In the genomic region with DNA sequence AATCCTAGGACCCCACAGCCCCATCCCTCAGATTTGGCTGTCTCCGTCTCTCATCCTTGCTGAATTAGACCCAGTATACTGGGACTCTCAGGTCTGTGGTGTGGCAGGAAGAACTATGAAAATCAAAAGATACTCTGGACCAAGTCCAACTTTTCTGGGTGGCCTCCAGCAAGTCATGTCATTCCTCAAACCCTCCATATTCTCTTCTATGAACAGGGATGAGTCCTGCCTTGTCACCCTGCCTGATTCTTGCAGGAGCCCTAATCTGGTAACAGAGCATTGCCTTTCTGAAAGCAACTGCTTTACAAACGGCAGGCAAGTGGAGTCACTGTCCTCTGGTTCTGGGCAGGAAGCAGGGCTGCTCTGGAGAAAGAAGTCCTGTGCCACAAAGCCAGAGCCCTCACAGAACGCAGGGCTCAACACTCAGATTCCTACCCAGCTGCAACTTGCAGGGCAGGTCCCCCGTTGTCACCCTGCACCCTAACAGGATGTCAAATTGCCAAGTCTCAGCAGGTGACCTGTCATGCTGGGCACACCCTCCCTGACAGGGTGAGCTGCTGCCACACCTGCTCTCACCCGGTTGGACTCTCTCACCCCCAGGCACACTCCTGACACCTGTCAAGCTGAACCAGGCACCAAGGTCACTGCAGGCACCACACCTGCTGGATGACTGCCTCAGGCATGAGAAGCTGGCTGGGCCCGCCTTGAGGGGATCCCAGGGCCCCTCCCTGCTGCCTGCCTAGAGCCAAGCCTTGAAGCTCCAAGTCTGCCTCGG, we compare ENCODE assay signal across 10 cellular contexts.
DNase-seq lines count a peak whose midpoint lies in the region; ATAC-seq and TF ChIP-seq lines count a peak whose summit lies in the region.
"Had no signal": no experiment of that assay in that cellular context is flagged by ENCODE, and none has a peak within 500 bp of the region (broad histone marks: within the 10 kb centered on the region; RNA-seq: fewer than 3 reads in every experiment).

No MANE protein-coding gene starts in this region.

- ATAC-seq in left colon, result peak; percentile 95
- ATAC-seq in T-helper 17 cell, result no peak
- ATAC-seq in GM21723 (IDR thresholded peaks at IDR 0.05; ENCODE audit: unreplicated experiment), result no peak
- ATAC-seq: activated T-helper 17 cell treated with anti-CD3 and anti-CD28 coated beads, Interleukin-2, amount 50 U/mL, for 72 hours had no signal

- CTCF ChIA-PET in HEK293 (lab: Yijun Ruan, JAX), result interaction anchor here (0.5 to 0.9 kb wide), 2 partner anchors 18 to 1869 kb away, joined by 3 to 4 read pairs; no protein-coding TSS in a partner anchor

- no peak overlapping the region for H3K4me3 ChIP-seq in HEK293 (ENCODE audit: low read depth, low read length)

- no peak for TF ChIP-seq CTCF in HEK293 (tag by site-specific recombination; IDR thresholded peaks at IDR 0.05)

- no peaks in the 10 kb centered on the region for H3K36me3 Mint-ChIP-seq in T-helper 17 cell (ENCODE audit: low read depth)

- POLR2A ChIA-PET in HEK293 (lab: Yijun Ruan, JAX), result no interaction called here

- H3K27ac ChIP-seq in HEK293 (ENCODE audit: extremely low read depth, low read depth, low read length), result no peak overlapping the region

- H3K4me1 ChIP-seq in HEK293 (ENCODE audit: control insufficient read depth, insufficient read depth, low read length), result peaks cover 4% of the 10 kb centered on the region

- intact Hi-C loops in left colon (cut with DNase I, micrococcal nuclease), result no loop called here

- no peak overlapping the region for H3K4me3 Mint-ChIP-seq in T-helper 17 cell
- H3K4me3 Mint-ChIP-seq: activated T-helper 17 cell treated with anti-CD3 and anti-CD28 coated beads, Interleukin-2, amount 50 U/mL, for 72 hours; central memory CD8-positive, alpha-beta T cell had no signal

- no peak overlapping the region for H3K27ac Mint-ChIP-seq in T-helper 17 cell
- H3K27ac Mint-ChIP-seq: activated T-helper 17 cell treated with anti-CD3 and anti-CD28 coated beads, Interleukin-2, amount 50 U/mL, for 72 hours had no signal

- DNase-seq in COR-L47 (lab: John Stamatoyannopoulos, UW), result peak; percentile 75
- peak; percentile 95 for DNase-seq in NCI-H774 (lab: John Stamatoyannopoulos, UW)
- DNase-seq in left colon, result peak; percentile 75 to 89
- DNase-seq in T-helper 17 cell, result no peak
- DNase-seq in ureter (ENCODE audit: low spot score), result no peak
- no peak for DNase-seq in MV-4-11 (lab: John Stamatoyannopoulos, UW)

- no peaks in the 10 kb centered on the region for H3K36me3 ChIP-seq in HEK293 (ENCODE audit: control insufficient read depth in 2 of 2, insufficient read depth in 1 of 2, low read length in 2 of 2)

- H3K9me3 ChIP-seq in HEK293 (ENCODE audit: control insufficient read depth, insufficient read depth, low read depth, low read length) (no peaks in the 10 kb centered on the region), T-helper 17 cell (ENCODE audit: control insufficient read depth, low read length, poor library complexity, severe bottlenecking) (no peaks in the 10 kb centered on the region)

- no peaks in the 10 kb centered on the region for H3K4me1 Mint-ChIP-seq in T-helper 17 cell
- H3K4me1 Mint-ChIP-seq: activated T-helper 17 cell treated with anti-CD3 and anti-CD28 coated beads, Interleukin-2, amount 50 U/mL, for 72 hours; central memory CD8-positive, alpha-beta T cell had no signal

- peaks cover 23% of the 10 kb centered on the region for H3K27me3 Mint-ChIP-seq in T-helper 17 cell

TF ChIP-seq in HEK293, 187 proteins besides CTCF, POLR2A, EP300 and RAD21:
- TF ChIP-seq ZIC2 (tag by site-specific recombination; IDR thresholded peaks at IDR 0.05) (peak; percentile 93), KLF1 (tag by site-specific recombination; IDR thresholded peaks at IDR 0.05) (peak; percentile 27; the same call in 1 of the 2 replicates), ZNF169 (tag by site-specific recombination; IDR thresholded peaks at IDR 0.05) (no peak)

Comparison
In these comparisons a context has a peak if more than half of its experiments do, and no peak if none do; other contexts are left out.
1. DNase-seq: peak in COR-L47 (single experiment), NCI-H774 (single experiment) and left colon (2 of 2); none in T-helper 17 cell (0 of 3), ureter (single experiment) and MV-4-11 (single experiment).